13 cellular contexts compared by ENCODE assay signal in the genomic region with DNA sequence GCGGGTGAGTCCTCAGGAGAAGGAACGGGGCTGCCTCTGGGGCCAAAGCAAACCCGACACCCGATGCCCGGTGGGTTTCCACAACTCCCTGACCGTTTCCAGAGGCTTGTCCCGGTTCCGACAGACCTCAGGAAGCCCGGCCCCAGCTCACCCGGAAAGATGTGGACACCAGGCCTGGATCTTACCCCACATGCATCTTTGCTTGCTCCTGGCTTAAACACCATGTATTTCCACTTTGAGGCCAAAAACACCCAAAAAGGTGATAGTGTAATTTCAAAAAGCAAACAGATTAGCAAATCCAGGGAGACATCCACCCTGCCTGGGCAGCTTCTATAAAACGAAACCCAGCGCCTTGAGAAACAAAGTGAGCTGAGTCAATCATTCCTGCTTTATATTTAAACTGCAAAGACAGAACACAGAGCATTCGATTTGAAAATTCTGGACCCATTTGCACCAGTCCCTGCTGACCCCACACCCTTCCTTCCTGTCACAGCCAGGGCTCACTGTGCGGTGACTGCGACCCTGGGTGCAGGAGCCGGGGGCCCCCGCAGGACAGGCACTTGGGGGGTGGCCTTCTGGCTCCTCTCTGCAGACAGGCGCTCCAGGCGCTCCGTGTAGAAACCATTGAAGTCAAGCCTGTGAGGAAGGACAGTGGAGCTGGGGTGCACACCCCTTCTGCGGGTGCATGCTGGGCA. TPM values are rescaled to one million over a fixed set of nuclear protein-coding genes. Genes with fewer than 3 reads are reported as not detected.
DNase-seq lines count a peak whose midpoint lies in the region; ATAC-seq and TF ChIP-seq lines count a peak whose summit lies in the region.
"Had no signal": no experiment of that assay in that cellular context is flagged by ENCODE, and none has a peak within 500 bp of the region (broad histone marks: within the 10 kb centered on the region; RNA-seq: fewer than 3 reads in every experiment).

No MANE protein-coding gene starts in this region.

- peaks cover 42% of the 10 kb centered on the region for H3K36me3 ChIP-seq in upper lobe of right lung

- H3K4me1 ChIP-seq in upper lobe of right lung: peaks cover 38% of the 10 kb centered on the region

- no peak overlapping the region for H3K4me3 Mint-ChIP-seq in activated CD8-positive, alpha-beta memory T cell treated with anti-CD3 and anti-CD28 coated beads, Interleukin-2, amount 10 ng/mL, durations not matched to agents 7 days and 5 days
- H3K4me3 Mint-ChIP-seq in memory B cell: no peak overlapping the region
- H3K4me3 Mint-ChIP-seq: neural crest cell had no signal

- H3K27ac ChIP-seq in upper lobe of right lung: peak overlapping the region; percentile 63
- H3K27ac ChIP-seq: A549 had no signal

- no peaks in the 10 kb centered on the region for H3K9me3 Mint-ChIP-seq in activated CD8-positive, alpha-beta memory T cell treated with anti-CD3 and anti-CD28 coated beads, Interleukin-2, amount 10 ng/mL, durations not matched to agents 7 days and 5 days (ENCODE audit: low read depth)
- H3K9me3 Mint-ChIP-seq in memory B cell: no peaks in the 10 kb centered on the region
- H3K9me3 Mint-ChIP-seq: neural crest cell had no signal

- ATAC-seq in activated CD8-positive, alpha-beta memory T cell treated with anti-CD3 and anti-CD28 coated beads, Interleukin-2, amount 10 ng/mL, durations not matched to agents 7 days and 5 days: no peak
- ATAC-seq in memory B cell (ENCODE audit: low read depth): no peak
- ATAC-seq in upper lobe of right lung: no peak
- ATAC-seq in HG02763 (IDR thresholded peaks at IDR 0.05; ENCODE audit: unreplicated experiment): no peak

- intact Hi-C loops in upper lobe of right lung (cut with DNase I): no loop called here

- H3K36me3 Mint-ChIP-seq in activated CD8-positive, alpha-beta memory T cell treated with anti-CD3 and anti-CD28 coated beads, Interleukin-2, amount 10 ng/mL, durations not matched to agents 7 days and 5 days: peaks cover 8% of the 10 kb centered on the region
- H3K36me3 Mint-ChIP-seq in memory B cell: peaks cover 15% of the 10 kb centered on the region

- H3K4me3 ChIP-seq in upper lobe of right lung: no peak overlapping the region
- H3K4me3 ChIP-seq: A549 had no signal

- H3K27me3 ChIP-seq in upper lobe of right lung: peaks cover 7% of the 10 kb centered on the region

- CTCF ChIA-PET in activated CD8-positive, alpha-beta memory T cell treated with anti-CD3 and anti-CD28 coated beads, Interleukin-2, amount 10 ng/mL, durations not matched to agents 7 days and 5 days (lab: Charles Lee): interaction anchor here (0.8 to 2.6 kb wide), 8 partner anchors 8 to 136 kb away, joined by 3 to 21 read pairs (median 6); no protein-coding TSS in a partner anchor

- TF ChIP-seq CTCF in upper lobe of right lung (IDR thresholded peaks at IDR 0.05) (no peak), GM10266 (IDR thresholded peaks at IDR 0.05; ENCODE audit: control insufficient read depth, insufficient read depth, low read depth, missing control alignments) (no peak)

- peak overlapping the region; percentile 99 for H3K27ac Mint-ChIP-seq in activated CD8-positive, alpha-beta memory T cell treated with anti-CD3 and anti-CD28 coated beads, Interleukin-2, amount 10 ng/mL, durations not matched to agents 7 days and 5 days
- H3K27ac Mint-ChIP-seq in memory B cell: peak overlapping the region; percentile 24

- no peak for DNase-seq in activated CD8-positive, alpha-beta memory T cell treated with anti-CD3 and anti-CD28 coated beads, Interleukin-2, amount 10 ng/mL, durations not matched to agents 7 days and 5 days
- no peak for DNase-seq in activated CD8-positive, alpha-beta memory T cell treated with anti-CD3 and anti-CD28 coated beads for 24 hours
- DNase-seq in amniotic epithelial cell (ENCODE audit: low read depth): peak; percentile 56
- no peak for DNase-seq in memory B cell (ENCODE audit: low spot score in 2 of 2)
- DNase-seq in upper lobe of right lung: no peak
- DNase-seq in HCEC 1CT: no peak
- no peak for DNase-seq in GM10266 (ENCODE audit: extremely low spot score)
- DNase-seq: NCI-H2081 treated with DMSO at 0.1 percent for 48 hours, NCI-H82, SHP77 treated with DMSO at 0.1 percent for 48 hours had no signal

- no peaks in the 10 kb centered on the region for H3K27me3 Mint-ChIP-seq in activated CD8-positive, alpha-beta memory T cell treated with anti-CD3 and anti-CD28 coated beads, Interleukin-2, amount 10 ng/mL, durations not matched to agents 7 days and 5 days
- H3K27me3 Mint-ChIP-seq in memory B cell: no peaks in the 10 kb centered on the region

- H3K9me3 ChIP-seq in upper lobe of right lung: no peaks in the 10 kb centered on the region
- H3K9me3 ChIP-seq: A549 had no signal

- H3K4me1 Mint-ChIP-seq in activated CD8-positive, alpha-beta memory T cell treated with anti-CD3 and anti-CD28 coated beads, Interleukin-2, amount 10 ng/mL, durations not matched to agents 7 days and 5 days: peaks cover 35% of the 10 kb centered on the region
- peaks cover 25% of the 10 kb centered on the region for H3K4me1 Mint-ChIP-seq in memory B cell

RNA-seq across cellular contexts. Expression of gene ADAM8, which starts 2.7 kb away (rescaled TPM):
- 100 to 1,000 TPM; 142 to 173 TPM for total RNA-seq in activated CD8-positive, alpha-beta memory T cell treated with anti-CD3 and anti-CD28 coated beads, Interleukin-2, amount 10 ng/mL, durations not matched to agents 7 days and 5 days
- 20.3 TPM for total RNA-seq in upper lobe of right lung

RNA-seq across cellular contexts. Expression of gene TUBGCP2, which starts 29.3 kb away (rescaled TPM):
- 10 to 100 TPM; 60.4 to 64.7 TPM for total RNA-seq in activated CD8-positive, alpha-beta memory T cell treated with anti-CD3 and anti-CD28 coated beads, Interleukin-2, amount 10 ng/mL, durations not matched to agents 7 days and 5 days
- total RNA-seq in upper lobe of right lung: 44.6 TPM

RNA-seq across cellular contexts. Expression of gene ZNF511, which starts 29.3 kb away (rescaled TPM):
- total RNA-seq in activated CD8-positive, alpha-beta memory T cell treated with anti-CD3 and anti-CD28 coated beads, Interleukin-2, amount 10 ng/mL, durations not matched to agents 7 days and 5 days: 10 to 100 TPM; 50.7 to 60.1 TPM
- total RNA-seq in upper lobe of right lung: 42.8 TPM

RNA-seq across cellular contexts. Expression of gene VENTX, which starts 41.8 kb away (rescaled TPM):
- total RNA-seq in activated CD8-positive, alpha-beta memory T cell treated with anti-CD3 and anti-CD28 coated beads, Interleukin-2, amount 10 ng/mL, durations not matched to agents 7 days and 5 days: under 1 TPM in 1 of 2 experiments, not detected in 1; 0.12 TPM
- 3.4 TPM for total RNA-seq in upper lobe of right lung
- total RNA-seq: neural crest cell had no signal

RNA-seq across cellular contexts. Expression of gene UTF1, which starts 49.4 kb away (rescaled TPM):
- not detected for total RNA-seq in activated CD8-positive, alpha-beta memory T cell treated with anti-CD3 and anti-CD28 coated beads, Interleukin-2, amount 10 ng/mL, durations not matched to agents 7 days and 5 days
- not detected for total RNA-seq in upper lobe of right lung
- total RNA-seq: neural crest cell had no signal
